ENCODE assay signal across 28 cellular contexts in genomic region chr9:133982971-133983720, GRCh38. TPM values are rescaled to one million over a fixed set of nuclear protein-coding genes. Genes with fewer than 3 reads are reported as not detected.
DNase-seq lines count a peak whose midpoint lies in the region; ATAC-seq, FAIRE-seq and TF ChIP-seq lines count a peak whose summit lies in the region.
"Had no signal": no experiment of that assay in that cellular context is flagged by ENCODE, and none has a peak within 500 bp of the region (broad histone marks: within the 10 kb centered on the region; RNA-seq: fewer than 3 reads in every experiment).

No MANE protein-coding gene starts in this region.

- TF ChIP-seq CTCF in H9 (conservative IDR thresholded peaks at IDR 0.05) = no peak
- no peak for TF ChIP-seq CTCF in VCaP (conservative IDR thresholded peaks at IDR 0.05)
- TF ChIP-seq CTCF in lower lobe of right lung (IDR thresholded peaks at IDR 0.05) = no peak
- TF ChIP-seq CTCF in endothelial cell (IDR thresholded peaks at IDR 0.05; ENCODE audit: unreplicated experiment) = no peak

- no peak overlapping the region for H3K4me2 ChIP-seq in H9 (ENCODE audit: insufficient read depth, insufficient read length, low read length)

- no peak overlapping the region for H2BK5ac ChIP-seq in H9 (ENCODE audit: insufficient read length, low read length)

- H3K9me3 ChIP-seq in H9 (ENCODE audit: control insufficient read depth, low read depth, low read length) (no peaks in the 10 kb centered on the region), lower lobe of right lung (no peaks in the 10 kb centered on the region)
- H3K9me3 ChIP-seq: body of pancreas, esophagus muscularis mucosa, stomach, tibial artery had no signal

- no peak overlapping the region for H3K18ac ChIP-seq in H9 (ENCODE audit: insufficient read length, low read depth, low read length)

- no peak overlapping the region for H4K5ac ChIP-seq in H9 (ENCODE audit: insufficient read length, low read depth, low read length)

- H2AFZ ChIP-seq in H9 (ENCODE audit: low read length) = no peak overlapping the region

- no peaks in the 10 kb centered on the region for H3K27me3 ChIP-seq in H9 (ENCODE audit: insufficient read depth, low read length)
- no peaks in the 10 kb centered on the region for H3K27me3 ChIP-seq in lower lobe of right lung (ENCODE audit: low read depth)
- H3K27me3 ChIP-seq: body of pancreas, esophagus muscularis mucosa, stomach, tibial artery had no signal

- H3K23ac ChIP-seq in H9 (ENCODE audit: insufficient read length, low read depth, low read length) = no peak overlapping the region

- WGBS in H9 (ENCODE audit: extremely low coverage, insufficient read length, low lambda C conversion rate) = no CpG with 5 or more reads among the region's 25 CpGs

- H4K20me1 ChIP-seq in H9 (ENCODE audit: control insufficient read depth, insufficient read depth, insufficient read length) = no peaks in the 10 kb centered on the region

- H3K27ac ChIP-seq in H9 (ENCODE audit: insufficient read length, low read depth, low read length) (no peak overlapping the region), VCaP (0 out of 2 replicates have a peak overlapping the region, but pooled peaks have one; percentile 87), lower lobe of right lung (no peak overlapping the region)
- H3K27ac ChIP-seq: esophagus muscularis mucosa, stomach, tibial artery had no signal

- no peak for ATAC-seq in lower lobe of right lung
- ATAC-seq: activated CD8-positive, alpha-beta T cell treated with anti-CD3 and anti-CD28 coated beads for 36 hours; body of pancreas had no signal

- H2BK120ac ChIP-seq in H9 (ENCODE audit: low read depth, low read length, poor library complexity, severe bottlenecking) = no peak overlapping the region

- FAIRE-seq in urothelium cell line (lab: Jason Lieb, UNC) = no peak

- peaks cover 43 to 56% of the 10 kb centered on the region in 2 experiments for H3K4me1 Mint-ChIP-seq in H9
- peaks cover 20% of the 10 kb centered on the region for H3K4me1 Mint-ChIP-seq in endothelial cell (ENCODE audit: unreplicated experiment)

- no peaks in the 10 kb centered on the region; the same call in 1 of the 2 replicates for H3K4me1 ChIP-seq in H9 (ENCODE audit: insufficient read depth, low read length)
- peaks cover 31% of the 10 kb centered on the region for H3K4me1 ChIP-seq in lower lobe of right lung

- peaks cover 43% of the 10 kb centered on the region; the same call in 1 of the 2 replicates for H3K79me2 ChIP-seq in H9 (ENCODE audit: insufficient read depth, low read length)

- no peak overlapping the region for H2AK5ac ChIP-seq in H9 (ENCODE audit: insufficient read length, low read length)

- no peaks in the 10 kb centered on the region for H3K23me2 ChIP-seq in H9 (ENCODE audit: insufficient read length, low read depth, low read length, poor library complexity, severe bottlenecking)

- peaks cover 0 to 5% (median 5%) of the 10 kb centered on the region in 3 experiments; a peak in 3 of 7 replicates for H3K36me3 Mint-ChIP-seq in H9 (ENCODE audit: insufficient read depth in 1 of 3, low read depth in 3 of 3)
- no peaks in the 10 kb centered on the region for H3K36me3 Mint-ChIP-seq in endothelial cell (ENCODE audit: low read depth, unreplicated experiment)

- H3K4ac ChIP-seq in H9 (ENCODE audit: low read depth, low read length) = no peak overlapping the region

- no peaks in the 10 kb centered on the region for H3K36me3 ChIP-seq in lower lobe of right lung
- H3K36me3 ChIP-seq: esophagus muscularis mucosa, stomach, tibial artery had no signal

- H3K4me3 ChIP-seq in lower lobe of right lung = no peak overlapping the region
- H3K4me3 ChIP-seq: body of pancreas, esophagus muscularis mucosa, lung, stomach, tibial artery had no signal

- no peak overlapping the region for H2BK15ac ChIP-seq in H9 (ENCODE audit: low read depth, low read length)

- H3K27me3 Mint-ChIP-seq in H9 (ENCODE audit: low read depth) (no peaks in the 10 kb centered on the region), endothelial cell (ENCODE audit: unreplicated experiment) (peaks cover 5% of the 10 kb centered on the region)
- H3K27me3 Mint-ChIP-seq: activated CD8-positive, alpha-beta T cell treated with anti-CD3 and anti-CD28 coated beads for 36 hours had no signal

- H4K8ac ChIP-seq in H9 (replicated peaks; ENCODE audit: insufficient read length, low read depth, low read length) = no peak overlapping the region

- peak overlapping the region in 1 of 2 experiments; percentile 52; a peak in 1 of 5 replicates for H3K4me3 Mint-ChIP-seq in H9
- H3K4me3 Mint-ChIP-seq in endothelial cell (ENCODE audit: unreplicated experiment) = no peak overlapping the region
- H3K4me3 Mint-ChIP-seq: activated CD8-positive, alpha-beta T cell treated with anti-CD3 and anti-CD28 coated beads for 36 hours; CD4-positive, alpha-beta T cell; HFFc6 had no signal

- H3K27ac Mint-ChIP-seq in H9 (peak overlapping the region; percentile 21 to 92 (median 53); a peak in 4 of 7 replicates), endothelial cell (ENCODE audit: unreplicated experiment) (no peak overlapping the region)
- H3K27ac Mint-ChIP-seq: activated CD8-positive, alpha-beta T cell treated with anti-CD3 and anti-CD28 coated beads for 36 hours; CD4-positive, alpha-beta T cell; HFFc6 had no signal

- no peak overlapping the region for H3K9ac ChIP-seq in H9 (ENCODE audit: extremely low read depth, insufficient read length, low read length)

- H3K56ac ChIP-seq in H9 (ENCODE audit: insufficient read length, low read depth, low read length) = no peak overlapping the region

- no peak overlapping the region for H3T11ph ChIP-seq in H9 (ENCODE audit: low read length)

- H3K9me3 Mint-ChIP-seq in H9 (no peaks in the 10 kb centered on the region; a peak in 2 of 5 replicates), endothelial cell (ENCODE audit: unreplicated experiment) (no peaks in the 10 kb centered on the region)
- H3K9me3 Mint-ChIP-seq: activated CD8-positive, alpha-beta T cell treated with anti-CD3 and anti-CD28 coated beads for 36 hours; CD4-positive, alpha-beta T cell; HFFc6 had no signal

- DNase-seq in H9 (no peak), lower lobe of right lung (peak; percentile 33), posterior vena cava (ENCODE audit: low spot score) (peak; percentile 64), urothelium cell line (ENCODE audit: low spot score) (no peak), endothelial cell (ENCODE audit: low spot score) (no peak), hepatic stellate cell (ENCODE audit: low spot score) (no peak)
- DNase-seq in stimulated activated naive CD4-positive, alpha-beta T cell treated with Interleukin-2 at 50 U/mL for 16 hours (lab: John Stamatoyannopoulos, UW) = no peak
- DNase-seq: activated CD4-positive, CD25-positive, alpha-beta regulatory T cell treated with anti-CD3 and anti-CD28 coated beads, Interleukin-2, amount 50 U/mL, for 72 hours; activated CD8-positive, alpha-beta T cell treated with anti-CD3 and anti-CD28 coated beads for 36 hours; activated effector memory CD4-positive, alpha-beta T cell treated with anti-CD3 and anti-CD28 coated beads, Interleukin-2, amount 50 U/mL, for 16 hours; CD4-positive, alpha-beta T cell; DMS 273 treated with DMSO at 0.1 percent for 48 hours; effector CD8-positive, alpha-beta T cell; foreskin melanocyte; HFFc6; hypothalamus; NCI-H1105 treated with DMSO at 0.1 percent for 48 hours; NCI-H2029; NCI-H226; occipital lobe; OCI-M1; SIG-M5; stomach; tibial artery had no signal

- no peak overlapping the region for H2BK12ac ChIP-seq in H9 (ENCODE audit: insufficient read length, low read depth, low read length)

- no peak overlapping the region; the same call in 1 of the 2 replicates for H3K14ac ChIP-seq in H9 (ENCODE audit: insufficient read depth, low read length)

- intact Hi-C loops in lower lobe of right lung (cut with DNase I) = no loop called here
- intact Hi-C loops in posterior vena cava (cut with DNase I) = loop anchor here in 1 of 2 donors (2.0 kb wide), 1 partner anchor 36 kb away; no protein-coding TSS in a partner anchor

- H2BK20ac ChIP-seq in H9 (ENCODE audit: low read depth, low read length, poor library complexity, severe bottlenecking) = no peak overlapping the region

- no peak overlapping the region for H4K91ac ChIP-seq in H9 (ENCODE audit: insufficient read length, low read depth, low read length)

- peaks cover 4% of the 10 kb centered on the region for H3K79me1 ChIP-seq in H9 (ENCODE audit: insufficient read depth, low read depth, low read length, poor library complexity, severe bottlenecking)

RNA-seq across cellular contexts. Expression of gene VAV2, which starts 9.0 kb away (rescaled TPM):
- total RNA-seq in H9 (2021) (58.7 and 58.9 TPM in 2 replicates), lower lobe of right lung (26.9 TPM), posterior vena cava (10 to 100 TPM; 12.9 to 17.9 TPM), endothelial cell (ENCODE audit: unreplicated experiment) (27.2 TPM)

RNA-seq across cellular contexts. Expression of gene BRD3OS, which starts 42.1 kb away (rescaled TPM):
- total RNA-seq in H9 (2021) (16.4 and 17.8 TPM in 2 replicates), lower lobe of right lung (15.6 TPM), posterior vena cava (10 to 100 TPM; 11.9 to 14.3 TPM), endothelial cell (ENCODE audit: unreplicated experiment) (11.4 TPM)

Comparison
In these comparisons a context has a peak if more than half of its experiments do, and no peak if none do; other contexts are left out.
1. DNase-seq: peak in lower lobe of right lung (single experiment) and posterior vena cava (single experiment); none in H9 (single experiment), stimulated activated naive CD4-positive, alpha-beta T cell treated with Interleukin-2 at 50 U/mL for 16 hours (single experiment), urothelium cell line (single experiment), endothelial cell (single experiment) and hepatic stellate cell (single experiment).